1 cellular context compared by ENCODE assay signal in genomic region chr4:123545569-123546122, GRCh38.
TF ChIP-seq lines count a peak whose summit lies in the region.

No MANE protein-coding gene starts in this region.

TF ChIP-seq in liver, 16 proteins besides CTCF, POLR2A, EP300 and RAD21 (continued from another document):
- no peak for TF ChIP-seq ZBTB33 (IDR thresholded peaks at IDR 0.05)
- peak in 1 of 2 donors; percentile 28 for TF ChIP-seq JUND (IDR thresholded peaks at IDR 0.05)
- no peak for TF ChIP-seq EGR1 (IDR thresholded peaks at IDR 0.05; ENCODE audit: low read depth in 2 of 2)
- TF ChIP-seq SP1 (IDR thresholded peaks at IDR 0.05) = no peak
- TF ChIP-seq MAX (IDR thresholded peaks at IDR 0.05) = no peak
- no peak for TF ChIP-seq FOXA2 (IDR thresholded peaks at IDR 0.05)
